Comparison of ENCODE assay signal across 16 cellular contexts in the genomic region with DNA sequence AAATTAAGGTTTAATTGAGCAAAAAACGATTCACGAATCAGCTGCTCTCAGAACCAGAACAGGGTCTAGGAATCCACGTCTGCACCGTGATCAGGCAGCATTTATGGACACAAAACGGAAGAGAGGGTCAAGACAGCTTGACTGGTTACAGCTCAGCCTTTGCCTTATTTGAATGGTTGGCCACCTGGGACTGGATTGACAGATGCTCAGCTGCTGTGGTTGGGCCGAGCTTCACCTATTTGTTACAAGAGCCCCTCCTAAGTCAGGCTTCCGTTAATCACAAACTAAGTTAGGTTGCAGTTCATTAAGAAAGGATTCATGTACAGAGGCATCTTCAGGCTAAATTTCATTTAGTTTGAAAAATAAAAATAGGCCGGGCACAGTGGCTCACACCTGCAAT. TPM values are rescaled to one million over a fixed set of nuclear protein-coding genes. Genes with fewer than 3 reads are reported as not detected.
"Had no signal": no experiment of that assay in that cellular context is flagged by ENCODE, and none has a peak within 500 bp of the region (broad histone marks: within the 10 kb centered on the region; RNA-seq: fewer than 3 reads in every experiment).

No MANE protein-coding gene starts in this region.

- H3K36me3 ChIP-seq: esophagus squamous epithelium, ovary, right lobe of liver, tibial nerve had no signal

- H3K27ac ChIP-seq: esophagus squamous epithelium, ovary, right lobe of liver, tibial nerve had no signal

- H3K4me3 ChIP-seq: esophagus squamous epithelium, ovary, right lobe of liver, tibial nerve had no signal

- ATAC-seq: activated CD4-positive, alpha-beta T cell treated with anti-CD3 and anti-CD28 coated beads for 36 hours; effector memory CD8-positive, alpha-beta T cell; left cardiac atrium; naive thymus-derived CD8-positive, alpha-beta T cell; right lobe of liver; WTC11 had no signal

- H3K27me3 ChIP-seq: ovary, right lobe of liver, tibial nerve had no signal

- H3K9me3 ChIP-seq: esophagus squamous epithelium, ovary, right lobe of liver, tibial nerve had no signal

- H3K4me1 ChIP-seq: right lobe of liver, tibial nerve had no signal

- DNase-seq: activated CD4-positive, alpha-beta T cell treated with anti-CD3 and anti-CD28 coated beads for 36 hours; activated CD4-positive, alpha-beta T cell treated with anti-CD3 and anti-CD28 coated beads, Interleukin-2, amount 50 U/mL, for 48 hours; activated naive CD4-positive, alpha-beta T cell treated with Interleukin-2 at 50 U/mL for 16 hours; activated T-cell treated with anti-CD3 and anti-CD28 coated beads for 4 hours; caudate nucleus; effector memory CD8-positive, alpha-beta T cell; esophagus squamous epithelium; left cardiac atrium; naive thymus-derived CD8-positive, alpha-beta T cell; ovary; right lobe of liver; small intestine; stimulated activated CD4-positive, alpha-beta T cell treated with anti-CD3 and anti-CD28 coated beads, Interleukin-15, amount 100 ng/mL, for 24 hours; stimulated activated CD4-positive, alpha-beta T cell treated with anti-CD3 and anti-CD28 coated beads, Interleukin-2, amount 100 ng/mL, for 48 hours had no signal

RNA-seq across cellular contexts. Expression of a gene that starts 52.0 kb away (rescaled TPM):
- total RNA-seq: naive thymus-derived CD8-positive, alpha-beta T cell had no signal
